In the genomic region with DNA sequence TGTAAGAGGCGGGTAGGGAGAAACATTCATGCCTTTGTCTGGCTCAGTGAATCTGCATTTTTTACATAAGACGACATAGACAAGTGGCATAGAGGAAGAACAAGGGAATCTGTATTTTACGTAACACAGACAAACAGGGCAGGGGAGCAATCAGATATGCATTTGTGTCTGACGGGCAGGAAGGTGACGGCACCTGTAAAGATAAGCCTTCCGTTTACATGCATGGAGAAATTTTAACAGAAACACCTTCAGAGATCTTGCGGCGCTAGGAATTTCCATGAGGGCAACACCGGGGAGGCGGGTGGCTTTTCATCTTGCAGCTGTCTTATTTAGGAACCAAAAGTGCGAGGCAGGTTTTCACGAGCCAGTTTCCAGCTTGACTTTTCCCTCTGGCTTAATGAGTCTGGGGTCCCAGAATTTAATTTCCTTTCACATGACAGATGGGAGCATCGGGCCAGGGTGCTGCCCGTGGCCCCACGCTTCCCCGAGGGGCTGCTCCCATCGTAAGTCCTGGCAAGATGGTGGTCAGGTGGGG, we compare ENCODE assay signal across 23 cellular contexts. TPM values are rescaled to one million over a fixed set of nuclear protein-coding genes. Genes with fewer than 3 reads are reported as not detected.
A peak's percentile ranks its signal among the peaks of the same experiment; 100 is the strongest.
DNase-seq lines count a peak whose midpoint lies in the region; ATAC-seq and TF ChIP-seq lines count a peak whose summit lies in the region.
"Had no signal": no experiment of that assay in that cellular context is flagged by ENCODE, and none has a peak within 500 bp of the region (broad histone marks: within the 10 kb centered on the region; RNA-seq: fewer than 3 reads in every experiment).

No MANE protein-coding gene starts in this region.

- no peaks in the 10 kb centered on the region for H4K20me1 ChIP-seq in osteoblast (ENCODE audit: insufficient read depth, low read length)

- 82 to 95% (median 91%) methylated on average over 17 of the region's 17 CpGs for WGBS in stomach, 5 donors
- WGBS in upper lobe of left lung, 2 donors, result 87 to 94% methylated on average over 17 of the region's 17 CpGs

- no peak overlapping the region for H3K4me2 ChIP-seq in osteoblast (ENCODE audit: insufficient read depth, low read length)

- H3K4me1 ChIP-seq in osteoblast (ENCODE audit: insufficient read depth, low read length), result no peaks in the 10 kb centered on the region
- H3K4me1 ChIP-seq in stomach, result no peaks in the 10 kb centered on the region
- no peaks in the 10 kb centered on the region for H3K4me1 ChIP-seq in upper lobe of left lung
- H3K4me1 ChIP-seq in foreskin keratinocyte, result no peaks in the 10 kb centered on the region
- H3K4me1 ChIP-seq: BE2C had no signal

- H3K36me3 ChIP-seq in H7 (replicated peaks; ENCODE audit: control insufficient read depth, insufficient read depth, low read length) (no peaks in the 10 kb centered on the region), osteoblast (ENCODE audit: insufficient read depth, low read length) (no peaks in the 10 kb centered on the region), stomach (no peaks in the 10 kb centered on the region), upper lobe of left lung (no peaks in the 10 kb centered on the region)
- H3K36me3 ChIP-seq: BE2C had no signal

- H3K79me2 ChIP-seq in osteoblast (ENCODE audit: insufficient read depth, low read length), result no peaks in the 10 kb centered on the region

- TF ChIP-seq EP300 in stomach (IDR thresholded peaks at IDR 0.05) (no peak), upper lobe of left lung (IDR thresholded peaks at IDR 0.05) (no peak)

- no peaks in the 10 kb centered on the region for H3K27me3 ChIP-seq in H7 (ENCODE audit: control insufficient read depth, insufficient read depth, low read length)
- no peaks in the 10 kb centered on the region for H3K27me3 ChIP-seq in osteoblast (ENCODE audit: insufficient read depth, low read length)
- no peaks in the 10 kb centered on the region for H3K27me3 ChIP-seq in stomach
- H3K27me3 ChIP-seq in upper lobe of left lung, result no peaks in the 10 kb centered on the region
- no peaks in the 10 kb centered on the region for H3K27me3 ChIP-seq in foreskin keratinocyte
- H3K27me3 ChIP-seq: BE2C had no signal

- no peak for TF ChIP-seq POLR2A in stomach (IDR thresholded peaks at IDR 0.05)
- TF ChIP-seq POLR2A in upper lobe of left lung (IDR thresholded peaks at IDR 0.05), result no peak

- H3K4me3 ChIP-seq in H7 (ENCODE audit: insufficient read depth, low read depth, low read length) (no peak overlapping the region), osteoblast (ENCODE audit: insufficient read depth, low read length) (no peak overlapping the region), stomach (no peak overlapping the region), upper lobe of left lung (no peak overlapping the region)
- H3K4me3 ChIP-seq: GM12878, GM23248 had no signal

- H2AFZ ChIP-seq in osteoblast (ENCODE audit: low read length), result no peak overlapping the region
- H2AFZ ChIP-seq: GM23248 had no signal

- TF ChIP-seq CTCF in osteoblast (IDR thresholded peaks at IDR 0.05; ENCODE audit: extremely low read depth, low read depth, low read length) (no peak), stomach (IDR thresholded peaks at IDR 0.05) (no peak), upper lobe of left lung (IDR thresholded peaks at IDR 0.05) (no peak), foreskin keratinocyte (conservative IDR thresholded peaks at IDR 0.05) (no peak)

- no peaks in the 10 kb centered on the region for H3K9me3 ChIP-seq in osteoblast (ENCODE audit: low read depth, low read length)
- peaks cover 0 to 23% (median 8%) of the 10 kb centered on the region in 4 donors for H3K9me3 ChIP-seq in stomach
- H3K9me3 ChIP-seq in upper lobe of left lung, result peaks cover 0 to 4% (median 0%) of the 10 kb centered on the region in 4 donors
- H3K9me3 ChIP-seq: BE2C had no signal

- DNase-seq in H7 (peak; percentile 48), left lobe of liver (ENCODE audit: low spot score) (peak; percentile 18), osteoblast (ENCODE audit: insufficient read length, low spot score, missing footprints) (peak; percentile 29), stomach (peak; percentile 10), cortex of kidney (lab: John Stamatoyannopoulos, UW) (no peak), upper lobe of left lung (no peak), foreskin keratinocyte (no peak)
- DNase-seq: BE2C; C1 segment of cervical spinal cord; CD4-positive, CD25-positive, alpha-beta regulatory T cell; CD8-positive, alpha-beta memory T cell; COR-L47; DMS 273 treated with DMSO at 0.1 percent for 48 hours; DMS53; DND-41; EL; GM23248; HFFc6 had no signal

- H3K27ac ChIP-seq in osteoblast (ENCODE audit: low read depth, low read length) (no peak overlapping the region), stomach (no peak overlapping the region), upper lobe of left lung (no peak overlapping the region), foreskin keratinocyte (no peak overlapping the region)
- H3K27ac ChIP-seq: GM23248 had no signal

- no peak for ATAC-seq in left lobe of liver
- ATAC-seq in upper lobe of left lung (ENCODE audit: low FRiP score in 2 of 2), result no peak
- ATAC-seq in foreskin keratinocyte, result no peak
- ATAC-seq: GM12878, HCT116 had no signal

- intact Hi-C loops in stomach (cut with DNase I; ENCODE audit: low total_unique reads), result no loop called here

RNA-seq across cellular contexts. Expression of a gene that starts 42.6 kb away (rescaled TPM):
- not detected in 2 replicates for total RNA-seq in H7 (2014; rRNA removed; shearing (Covaris generic))
- not detected for total RNA-seq in left lobe of liver
- not detected in 2 replicates for total RNA-seq in osteoblast
- total RNA-seq in stomach, result under 1 TPM in 1 of 5 donors, not detected in 4; 0.43 TPM
- under 1 TPM in 1 of 3 donors, not detected in 2; 0.10 TPM for polyA plus RNA-seq in stomach
- 1 to 10 TPM in 2 of 6 donors, under 1 TPM in 3, not detected in 1; 0.14 to 2.1 (median 0.69) TPM for total RNA-seq in upper lobe of left lung
- not detected in 2 replicates for total RNA-seq in foreskin keratinocyte
- not detected in 2 replicates for polyA plus RNA-seq in foreskin keratinocyte
- total RNA-seq: A172, G401, GM12878, GM23248, HFFc6 had no signal
- polyA plus RNA-seq: CD4-positive, CD25-positive, alpha-beta regulatory T cell; GM23248; IgD-negative memory B cell had no signal

RNA-seq across cellular contexts. Expression of a gene that starts 53.4 kb away (rescaled TPM):
- total RNA-seq in H7 (2014; rRNA removed; shearing (Covaris generic)), result 1.0 and 2.8 TPM in 2 replicates
- 0.18 TPM for total RNA-seq in left lobe of liver
- not detected in 2 replicates for total RNA-seq in osteoblast
- 1 to 10 TPM in 1 of 5 donors, under 1 TPM in 1, not detected in 3; 0.18 to 2.2 TPM for total RNA-seq in stomach
- polyA plus RNA-seq in stomach, result under 1 TPM; 0.31 to 0.76 (median 0.60) TPM
- 1 to 10 TPM in 2 of 6 donors, under 1 TPM in 3, not detected in 1; 0.49 to 4.2 (median 0.91) TPM for total RNA-seq in upper lobe of left lung
- not detected in 2 replicates for total RNA-seq in foreskin keratinocyte
- not detected in 2 replicates for polyA plus RNA-seq in foreskin keratinocyte
- total RNA-seq: A172, G401, GM23248, HFFc6 had no signal
- polyA plus RNA-seq: GM23248 had no signal

Comparison
In these comparisons a context has a peak if more than half of its experiments do, and no peak if none do; other contexts are left out.
1. DNase-seq: peak in H7 (single experiment), left lobe of liver (single experiment), osteoblast (single experiment) and stomach (single experiment); none in cortex of kidney (single experiment), upper lobe of left lung (0 of 2) and foreskin keratinocyte (0 of 2).